ENCODE assay signal across 8 cellular contexts in genomic region chr2:69385443-69386151, GRCh38. TPM values are rescaled to one million over a fixed set of nuclear protein-coding genes. Genes with fewer than 3 reads are reported as not detected.
DNase-seq lines count a peak whose midpoint lies in the region; ATAC-seq lines count a peak whose summit lies in the region.

No MANE protein-coding gene starts in this region.

- H3K9me3 Mint-ChIP-seq in activated naive CD8-positive, alpha-beta T cell treated with anti-CD3 and anti-CD28 coated beads for 36 hours: no peaks in the 10 kb centered on the region

- WGBS in right cardiac atrium: 59% methylated on average over 8 of the region's 8 CpGs

- peak overlapping the region; percentile 91 for H3K4me3 Mint-ChIP-seq in activated naive CD8-positive, alpha-beta T cell treated with anti-CD3 and anti-CD28 coated beads for 36 hours

- no peak overlapping the region for H3K27ac ChIP-seq in right cardiac atrium (ENCODE audit: low read length)

- peaks cover 9% of the 10 kb centered on the region for H3K36me3 Mint-ChIP-seq in activated naive CD8-positive, alpha-beta T cell treated with anti-CD3 and anti-CD28 coated beads for 36 hours

- no peak overlapping the region for H3K27ac Mint-ChIP-seq in activated naive CD8-positive, alpha-beta T cell treated with anti-CD3 and anti-CD28 coated beads for 36 hours

- ATAC-seq in right cardiac atrium (no peak), left ventricle myocardium superior (no peak), HG03442 (IDR thresholded peaks at IDR 0.05; ENCODE audit: unreplicated experiment) (no peak)

- peak overlapping the region; percentile 88 for H3K4me3 ChIP-seq in right cardiac atrium (ENCODE audit: low read length)

- no peaks in the 10 kb centered on the region for H3K27me3 ChIP-seq in right cardiac atrium (ENCODE audit: control insufficient read depth, insufficient read depth)

- intact Hi-C loops in right cardiac atrium (cut with DNase I): no loop called here
- intact Hi-C loops in left ventricle myocardium superior (cut with micrococcal nuclease): no loop called here

- DNase-seq in right cardiac atrium (no peak), left ventricle myocardium superior (no peak), kidney tubule cell (ENCODE audit: low spot score) (peak; percentile 4), NCI-H2029 (lab: John Stamatoyannopoulos, UW) (no peak)
- no peak for DNase-seq in activated naive CD8-positive, alpha-beta T cell treated with anti-CD3 and anti-CD28 coated beads for 36 hours
- DNase-seq in stimulated activated CD4-positive, alpha-beta T cell treated with anti-CD3 and anti-CD28 coated beads, Interleukin-2, amount 100 ng/mL, for 24 hours: no peak
- no peak for DNase-seq in stimulated activated naive CD4-positive, alpha-beta T cell (lab: John Stamatoyannopoulos, UW)

- H3K4me1 Mint-ChIP-seq in activated naive CD8-positive, alpha-beta T cell treated with anti-CD3 and anti-CD28 coated beads for 36 hours: peaks cover 41% of the 10 kb centered on the region

- no peaks in the 10 kb centered on the region for H3K4me1 ChIP-seq in right cardiac atrium (ENCODE audit: control insufficient read depth, insufficient read depth, low read length)

- H3K9me3 ChIP-seq in right cardiac atrium (ENCODE audit: control insufficient read depth, low read length): no peaks in the 10 kb centered on the region

- H3K27me3 Mint-ChIP-seq in activated naive CD8-positive, alpha-beta T cell treated with anti-CD3 and anti-CD28 coated beads for 36 hours: no peaks in the 10 kb centered on the region

RNA-seq across cellular contexts. Expression of gene GFPT1, which starts 1.4 kb away (rescaled TPM):
- 10 to 100 TPM; 33.6 to 53.3 (median 37.0) TPM for total RNA-seq in right cardiac atrium
- polyA plus RNA-seq in right cardiac atrium: 7.2 TPM
- 36.8 TPM for total RNA-seq in left ventricle myocardium superior
- total RNA-seq in activated naive CD8-positive, alpha-beta T cell treated with anti-CD3 and anti-CD28 coated beads for 36 hours: 10 to 100 TPM; 34.3 to 35.7 TPM

RNA-seq across cellular contexts. Expression of gene NFU1, which starts 51.6 kb away (rescaled TPM):
- 10 to 100 TPM; 50.1 to 57.5 (median 52.4) TPM for total RNA-seq in right cardiac atrium
- 62.5 TPM for polyA plus RNA-seq in right cardiac atrium
- 117 TPM for total RNA-seq in left ventricle myocardium superior
- total RNA-seq in activated naive CD8-positive, alpha-beta T cell treated with anti-CD3 and anti-CD28 coated beads for 36 hours: 10 to 100 TPM; 47.4 to 50.9 TPM
